ENCODE assay signal across 8 cellular contexts in the genomic region with DNA sequence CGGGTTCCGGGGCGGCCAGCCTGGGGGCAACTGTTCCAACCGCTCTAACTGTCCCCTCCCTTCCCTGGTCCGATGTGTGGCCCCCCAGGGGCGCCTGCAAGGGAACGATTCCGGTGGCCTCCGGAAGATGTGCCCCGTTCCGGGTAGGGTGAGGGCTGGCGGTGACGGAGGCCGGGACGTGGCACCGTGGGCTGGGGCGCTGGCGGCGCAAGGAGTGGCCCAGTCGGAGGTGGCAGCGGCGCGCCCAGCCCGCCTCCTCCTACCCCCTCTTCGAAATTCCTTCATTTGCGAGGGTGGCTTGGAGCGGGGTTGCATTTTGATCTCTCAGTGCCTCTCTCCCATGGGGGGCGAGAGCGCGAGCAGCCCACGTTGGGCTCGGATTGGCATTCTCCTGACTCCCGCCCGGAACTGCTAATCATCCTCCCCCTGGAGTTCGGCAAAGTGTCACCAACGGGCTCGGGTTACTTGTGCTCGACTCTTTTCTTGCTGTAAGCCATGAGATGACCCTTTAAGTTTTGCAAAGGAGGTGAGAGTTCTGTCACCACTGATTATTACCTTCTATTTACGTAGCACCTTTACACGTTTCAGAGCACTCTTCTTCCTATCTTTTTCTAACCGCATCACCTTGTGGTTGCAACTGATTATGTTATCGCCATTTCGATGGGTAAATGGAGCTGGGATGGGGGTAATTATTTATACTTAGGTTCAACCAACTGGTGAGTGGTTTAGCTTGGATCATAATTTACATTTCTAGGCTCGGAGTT. TPM values are rescaled to one million over a fixed set of nuclear protein-coding genes. Genes with fewer than 3 reads are reported as not detected.
DNase-seq lines count a peak whose midpoint lies in the region; ATAC-seq and TF ChIP-seq lines count a peak whose summit lies in the region.

No MANE protein-coding gene starts in this region.

- H3K4me3 ChIP-seq in A673 (ENCODE audit: low read depth, low read length, poor library complexity, severe bottlenecking): peak overlapping the region; percentile 98
- peak overlapping the region; percentile 74 to 79 for H3K4me3 ChIP-seq in esophagus (ENCODE audit: low read depth in 1 of 2, low read length in 2 of 2)
- H3K4me3 ChIP-seq in muscle layer of duodenum (ENCODE audit: low read depth in 1 of 2, low read length in 2 of 2): peak overlapping the region; percentile 83 to 86

- 0 to 1% methylated on average over 33 to 44 of the region's 44 CpGs for WGBS in esophagus, 2 donors

- no TSS peak for BruUV-seq in A673 (replicated peaks; lab: Mats Ljungman, UMichigan)

- intact Hi-C loops in A673 (cut with micrococcal nuclease; ENCODE audit: unreplicated experiment): loop anchor here (5.0 kb wide), 1 partner anchor 54 kb away; the partner anchor contains the start of gene RPL26

- no peaks in the 10 kb centered on the region for H3K27me3 ChIP-seq in A673 (replicated peaks; ENCODE audit: insufficient read depth, low read depth, low read length, poor library complexity)
- no peaks in the 10 kb centered on the region for H3K27me3 ChIP-seq in esophagus (ENCODE audit: control insufficient read depth in 1 of 2, insufficient read depth in 2 of 2, low read length in 2 of 2)
- H3K27me3 ChIP-seq in muscle layer of duodenum (ENCODE audit: low read depth, low read length): no peaks in the 10 kb centered on the region

- DNase-seq in A673 (ENCODE audit: low spot score) (peak; percentile 76), NCI-H82 treated with DMSO at 0.1 percent for 48 hours (lab: John Stamatoyannopoulos, UW; ENCODE audit: unreplicated experiment) (peak; percentile 20), activated T-cell treated with anti-CD3 and anti-CD28 coated beads for 4 hours (peak; percentile 32)
- peak; percentile 22 to 42 for DNase-seq in stimulated activated CD8-positive, alpha-beta memory T cell treated with anti-CD3 and anti-CD28 coated beads, Interleukin-7, amount 100 ng/mL, for 48 hours (ENCODE audit: extremely low read depth in 1 of 2, low read depth in 1 of 2)

- ATAC-seq in GM18520 (IDR thresholded peaks at IDR 0.05; ENCODE audit: unreplicated experiment) (peak; percentile 30), HG03097 (IDR thresholded peaks at IDR 0.05; ENCODE audit: low FRiP score, unreplicated experiment) (peak; percentile 16)

- H3K36me3 ChIP-seq in A673 (ENCODE audit: insufficient read depth, low read length, poor library complexity, severe bottlenecking) (peaks cover 7% of the 10 kb centered on the region), esophagus (ENCODE audit: control insufficient read depth in 2 of 2, insufficient read depth in 2 of 2, low read length in 1 of 2) (no peaks in the 10 kb centered on the region), muscle layer of duodenum (ENCODE audit: control insufficient read depth in 1 of 2, insufficient read depth in 2 of 2, low read length in 2 of 2) (peaks cover 0 to 6% of the 10 kb centered on the region in 2 donors)

- H3K27ac ChIP-seq in A673 (ENCODE audit: low read depth, low read length, poor library complexity, severe bottlenecking) (peak overlapping the region; percentile 99), esophagus (ENCODE audit: low read depth in 2 of 2, low read length in 1 of 2) (peak overlapping the region; percentile 99), muscle layer of duodenum (ENCODE audit: low read length) (peak overlapping the region; percentile 89)

- TF ChIP-seq CTCF in A673 (conservative IDR thresholded peaks at IDR 0.05; ENCODE audit: low read depth, low read length): no peak

- H3K4me1 ChIP-seq in A673 (ENCODE audit: insufficient read depth, low read length, poor library complexity, severe bottlenecking) (peaks cover 12% of the 10 kb centered on the region), esophagus (ENCODE audit: control insufficient read depth in 2 of 2, insufficient read depth in 2 of 2, low read length in 1 of 2) (no peaks in the 10 kb centered on the region), muscle layer of duodenum (ENCODE audit: control insufficient read depth in 1 of 2, insufficient read depth in 2 of 2, low read length in 2 of 2) (peaks cover 0 to 9% of the 10 kb centered on the region in 2 donors)

- POLR2A ChIA-PET in A673 (lab: Charles Lee; ENCODE audit: low non-redundant PET): interaction anchor here (0.6 kb wide), 1 partner anchor 428 kb away, joined by 3 read pairs; no protein-coding TSS in a partner anchor

- CTCF ChIA-PET in A673 (lab: Charles Lee): interaction anchor here (0.6 to 0.7 kb wide), 2 partner anchors 26 to 79 kb away, joined by 3 read pairs; no protein-coding TSS in a partner anchor

- H3K9me3 ChIP-seq in A673 (ENCODE audit: low read depth, low read length, poor library complexity, severe bottlenecking): no peaks in the 10 kb centered on the region
- H3K9me3 ChIP-seq in esophagus (ENCODE audit: control insufficient read depth in 2 of 2, insufficient read depth in 1 of 2, low read depth in 1 of 2, low read length in 1 of 2): no peaks in the 10 kb centered on the region
- no peaks in the 10 kb centered on the region for H3K9me3 ChIP-seq in muscle layer of duodenum (ENCODE audit: control insufficient read depth in 1 of 2, low read length in 2 of 2)

RNA-seq across cellular contexts. Expression of gene NDEL1, which starts 0.7 kb away (rescaled TPM):
- 71.1 and 76.5 TPM in 2 replicates for total RNA-seq in A673 (2021)
- 10 to 100 TPM; 34.7 to 46.5 TPM for polyA plus RNA-seq in esophagus

RNA-seq across cellular contexts. Expression of gene RNF222, which starts 38.7 kb away (rescaled TPM):
- not detected in 2 replicates for total RNA-seq in A673 (2021)
- 10 to 100 TPM; 14.0 to 18.4 TPM for polyA plus RNA-seq in esophagus

RNA-seq across cellular contexts. Expression of gene RPL26, which starts 53.4 kb away (rescaled TPM):
- 1,604 and 1,668 TPM in 2 replicates for total RNA-seq in A673 (2021)
- polyA plus RNA-seq in esophagus: 1,000 to 10,000 TPM; 2,120 to 4,250 TPM

Comparison
In these comparisons a context has a peak if more than half of its experiments do, and no peak if none do; other contexts are left out.
1. Peak in every context shown above with its lines: DNase-seq, ATAC-seq, H3K4me3 ChIP-seq and H3K27ac ChIP-seq.
2. DNase-seq: peak in every context shown above with its lines; median percentile 76 in A673; 32 in activated T-cell treated with anti-CD3 and anti-CD28 coated beads for 4 hours; 32 in stimulated activated CD8-positive, alpha-beta memory T cell treated with anti-CD3 and anti-CD28 coated beads, Interleukin-7, amount 100 ng/mL, for 48 hours; 20 in NCI-H82 treated with DMSO at 0.1 percent for 48 hours.